ENCODE assay signal across 1 cellular context in genomic region chr12:32444895-32445294, GRCh38.
TF ChIP-seq lines count a peak whose summit lies in the region.

No MANE protein-coding gene starts in this region.

TF ChIP-seq in HEK293, 187 proteins besides CTCF, POLR2A, EP300 and RAD21 (continued from another document):
- 0 out of 2 replicates have a peak, but pooled peaks have one; percentile 17 for TF ChIP-seq ZNF18 (tag by site-specific recombination; IDR thresholded peaks at IDR 0.05)
- TF ChIP-seq ZXDB (tag by site-specific recombination; IDR thresholded peaks at IDR 0.05) = 0 out of 2 replicates have a peak, but pooled peaks have one; percentile 38
- peak; percentile 32; the same call in 1 of the 2 replicates for TF ChIP-seq BCL11A (tag by site-specific recombination; IDR thresholded peaks at IDR 0.05; ENCODE audit: low read depth)
- TF ChIP-seq ZNF37A (tag by site-specific recombination; IDR thresholded peaks at IDR 0.05) = 0 out of 2 replicates have a peak, but pooled peaks have one; percentile 35
- TF ChIP-seq KLF10 (tag by site-specific recombination; IDR thresholded peaks at IDR 0.05) = peak; percentile 54; the same call in 1 of the 2 replicates
- no peak for TF ChIP-seq ZNF211 (tag by site-specific recombination; IDR thresholded peaks at IDR 0.05; ENCODE audit: low read depth)
- no peak for TF ChIP-seq ZNF621 (tag by site-specific recombination; IDR thresholded peaks at IDR 0.05)
- TF ChIP-seq ZBTB7A (tag by site-specific recombination; IDR thresholded peaks at IDR 0.05; ENCODE audit: low read depth) = no peak
- TF ChIP-seq, protein P1, sequence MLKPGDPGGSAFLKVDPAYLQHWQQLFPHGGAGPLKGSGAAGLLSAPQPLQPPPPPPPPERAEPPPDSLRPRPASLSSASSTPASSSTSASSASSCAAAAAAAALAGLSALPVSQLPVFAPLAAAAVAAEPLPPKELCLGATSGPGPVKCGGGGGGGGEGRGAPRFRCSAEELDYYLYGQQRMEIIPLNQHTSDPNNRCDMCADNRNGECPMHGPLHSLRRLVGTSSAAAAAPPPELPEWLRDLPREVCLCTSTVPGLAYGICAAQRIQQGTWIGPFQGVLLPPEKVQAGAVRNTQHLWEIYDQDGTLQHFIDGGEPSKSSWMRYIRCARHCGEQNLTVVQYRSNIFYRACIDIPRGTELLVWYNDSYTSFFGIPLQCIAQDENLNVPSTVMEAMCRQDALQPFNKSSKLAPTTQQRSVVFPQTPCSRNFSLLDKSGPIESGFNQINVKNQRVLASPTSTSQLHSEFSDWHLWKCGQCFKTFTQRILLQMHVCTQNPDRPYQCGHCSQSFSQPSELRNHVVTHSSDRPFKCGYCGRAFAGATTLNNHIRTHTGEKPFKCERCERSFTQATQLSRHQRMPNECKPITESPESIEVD (tag by site-specific recombination; IDR thresholded peaks at IDR 0.05) = 0 out of 2 replicates have a peak, but pooled peaks have one; percentile 8
- TF ChIP-seq ZNF623 (tag by site-specific recombination; IDR thresholded peaks at IDR 0.05) = no peak
- no peak for TF ChIP-seq PRDM10 (tag by site-specific recombination; IDR thresholded peaks at IDR 0.05)
- TF ChIP-seq, protein P2, sequence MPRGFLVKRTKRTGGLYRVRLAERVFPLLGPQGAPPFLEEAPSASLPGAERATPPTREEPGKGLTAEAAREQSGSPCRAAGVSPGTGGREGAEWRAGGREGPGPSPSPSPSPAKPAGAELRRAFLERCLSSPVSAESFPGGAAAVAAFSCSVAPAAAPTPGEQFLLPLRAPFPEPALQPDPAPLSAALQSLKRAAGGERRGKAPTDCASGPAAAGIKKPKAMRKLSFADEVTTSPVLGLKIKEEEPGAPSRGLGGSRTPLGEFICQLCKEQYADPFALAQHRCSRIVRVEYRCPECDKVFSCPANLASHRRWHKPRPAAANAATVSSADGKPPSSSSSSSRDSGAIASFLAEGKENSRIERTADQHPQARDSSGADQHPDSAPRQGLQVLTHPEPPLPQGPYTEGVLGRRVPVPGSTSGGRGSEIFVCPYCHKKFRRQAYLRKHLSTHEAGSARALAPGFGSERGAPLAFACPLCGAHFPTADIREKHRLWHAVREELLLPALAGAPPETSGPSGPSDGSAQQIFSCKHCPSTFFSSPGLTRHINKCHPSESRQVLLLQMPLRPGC (tag by site-specific recombination; IDR thresholded peaks at IDR 0.05) = 0 out of 2 replicates have a peak, but pooled peaks have one; percentile 22
- no peak for TF ChIP-seq ZNF140 (tag by site-specific recombination; IDR thresholded peaks at IDR 0.05)
- no peak for TF ChIP-seq ZSCAN16 (tag by site-specific recombination; IDR thresholded peaks at IDR 0.05)
- no peak for TF ChIP-seq ZNF658 (tag by site-specific recombination; IDR thresholded peaks at IDR 0.05)
- no peak for TF ChIP-seq ZNF2 (tag by site-specific recombination; IDR thresholded peaks at IDR 0.05)
- no peak for TF ChIP-seq ZNF555 (tag by site-specific recombination; conservative IDR thresholded peaks at IDR 0.05)
- TF ChIP-seq ZFP69B (tag by site-specific recombination; IDR thresholded peaks at IDR 0.05) = no peak
- peak; percentile 70 for TF ChIP-seq ZNF660 (tag by site-specific recombination; IDR thresholded peaks at IDR 0.05)
- 0 out of 2 replicates have a peak, but pooled peaks have one; percentile 4 for TF ChIP-seq SP2 (tag by site-specific recombination; IDR thresholded peaks at IDR 0.05)
- TF ChIP-seq, protein P3, sequence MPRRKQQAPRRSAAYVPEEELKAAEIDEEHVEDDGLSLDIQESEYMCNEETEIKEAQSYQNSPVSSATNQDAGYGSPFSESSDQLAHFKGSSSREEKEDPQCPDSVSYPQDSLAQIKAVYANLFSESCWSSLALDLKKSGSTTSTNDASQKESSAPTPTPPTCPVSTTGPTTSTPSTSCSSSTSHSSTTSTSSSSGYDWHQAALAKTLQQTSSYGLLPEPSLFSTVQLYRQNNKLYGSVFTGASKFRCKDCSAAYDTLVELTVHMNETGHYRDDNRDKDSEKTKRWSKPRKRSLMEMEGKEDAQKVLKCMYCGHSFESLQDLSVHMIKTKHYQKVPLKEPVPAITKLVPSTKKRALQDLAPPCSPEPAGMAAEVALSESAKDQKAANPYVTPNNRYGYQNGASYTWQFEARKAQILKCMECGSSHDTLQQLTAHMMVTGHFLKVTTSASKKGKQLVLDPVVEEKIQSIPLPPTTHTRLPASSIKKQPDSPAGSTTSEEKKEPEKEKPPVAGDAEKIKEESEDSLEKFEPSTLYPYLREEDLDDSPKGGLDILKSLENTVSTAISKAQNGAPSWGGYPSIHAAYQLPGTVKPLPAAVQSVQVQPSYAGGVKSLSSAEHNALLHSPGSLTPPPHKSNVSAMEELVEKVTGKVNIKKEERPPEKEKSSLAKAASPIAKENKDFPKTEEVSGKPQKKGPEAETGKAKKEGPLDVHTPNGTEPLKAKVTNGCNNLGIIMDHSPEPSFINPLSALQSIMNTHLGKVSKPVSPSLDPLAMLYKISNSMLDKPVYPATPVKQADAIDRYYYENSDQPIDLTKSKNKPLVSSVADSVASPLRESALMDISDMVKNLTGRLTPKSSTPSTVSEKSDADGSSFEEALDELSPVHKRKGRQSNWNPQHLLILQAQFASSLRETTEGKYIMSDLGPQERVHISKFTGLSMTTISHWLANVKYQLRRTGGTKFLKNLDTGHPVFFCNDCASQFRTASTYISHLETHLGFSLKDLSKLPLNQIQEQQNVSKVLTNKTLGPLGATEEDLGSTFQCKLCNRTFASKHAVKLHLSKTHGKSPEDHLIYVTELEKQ (tag by site-specific recombination; IDR thresholded peaks at IDR 0.05; ENCODE audit: borderline replicate concordance) = no peak
- peak; percentile 49; the same call in 1 of the 2 replicates for TF ChIP-seq SP7 (tag by site-specific recombination; IDR thresholded peaks at IDR 0.05)
- peak; percentile 12; the same call in 1 of the 2 replicates for TF ChIP-seq ZNF10 (tag by site-specific recombination; IDR thresholded peaks at IDR 0.05)
- TF ChIP-seq, protein P4, sequence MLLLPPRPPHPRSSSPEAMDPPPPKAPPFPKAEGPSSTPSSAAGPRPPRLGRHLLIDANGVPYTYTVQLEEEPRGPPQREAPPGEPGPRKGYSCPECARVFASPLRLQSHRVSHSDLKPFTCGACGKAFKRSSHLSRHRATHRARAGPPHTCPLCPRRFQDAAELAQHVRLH (tag by site-specific recombination; IDR thresholded peaks at IDR 0.05) = no peak
- TF ChIP-seq HIC1 (tag by site-specific recombination; IDR thresholded peaks at IDR 0.05) = no peak
- no peak for TF ChIP-seq ZNF48 (tag by site-specific recombination; IDR thresholded peaks at IDR 0.05)
- no peak for TF ChIP-seq ZBTB20 (tag by site-specific recombination; IDR thresholded peaks at IDR 0.05)
- no peak for TF ChIP-seq ZNF23 (tag by site-specific recombination; IDR thresholded peaks at IDR 0.05; ENCODE audit: borderline replicate concordance)
- no peak for TF ChIP-seq ZNF341 (tag by site-specific recombination; IDR thresholded peaks at IDR 0.05; ENCODE audit: low read depth)
- no peak for TF ChIP-seq ZNF114 (tag by site-specific recombination; IDR thresholded peaks at IDR 0.05)
- no peak for TF ChIP-seq KLF16 (tag by site-specific recombination; IDR thresholded peaks at IDR 0.05)
- no peak for TF ChIP-seq ZNF510 (tag by site-specific recombination; IDR thresholded peaks at IDR 0.05; ENCODE audit: insufficient replicate concordance)
- TF ChIP-seq FEZF1 (tag by site-specific recombination; IDR thresholded peaks at IDR 0.05) = 0 out of 2 replicates have a peak, but pooled peaks have one; percentile 15
- TF ChIP-seq ZNF701 (tag by site-specific recombination; IDR thresholded peaks at IDR 0.05) = no peak
- no peak for TF ChIP-seq ZNF837 (tag by site-specific recombination; IDR thresholded peaks at IDR 0.05)
- peak; percentile 61; the same call in 1 of the 2 replicates for TF ChIP-seq ZNF366 (tag by site-specific recombination; conservative IDR thresholded peaks at IDR 0.05)
- no peak for TF ChIP-seq ZNF514 (tag by site-specific recombination; IDR thresholded peaks at IDR 0.05)
- TF ChIP-seq, protein P5, sequence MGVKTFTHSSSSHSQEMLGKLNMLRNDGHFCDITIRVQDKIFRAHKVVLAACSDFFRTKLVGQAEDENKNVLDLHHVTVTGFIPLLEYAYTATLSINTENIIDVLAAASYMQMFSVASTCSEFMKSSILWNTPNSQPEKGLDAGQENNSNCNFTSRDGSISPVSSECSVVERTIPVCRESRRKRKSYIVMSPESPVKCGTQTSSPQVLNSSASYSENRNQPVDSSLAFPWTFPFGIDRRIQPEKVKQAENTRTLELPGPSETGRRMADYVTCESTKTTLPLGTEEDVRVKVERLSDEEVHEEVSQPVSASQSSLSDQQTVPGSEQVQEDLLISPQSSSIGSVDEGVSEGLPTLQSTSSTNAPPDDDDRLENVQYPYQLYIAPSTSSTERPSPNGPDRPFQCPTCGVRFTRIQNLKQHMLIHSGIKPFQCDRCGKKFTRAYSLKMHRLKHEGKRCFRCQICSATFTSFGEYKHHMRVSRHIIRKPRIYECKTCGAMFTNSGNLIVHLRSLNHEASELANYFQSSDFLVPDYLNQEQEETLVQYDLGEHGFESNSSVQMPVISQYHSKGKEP (tag by site-specific recombination; IDR thresholded peaks at IDR 0.05) = peak; percentile 21; the same call in 1 of the 2 replicates
- TF ChIP-seq ZEB2 (tag by site-specific recombination; IDR thresholded peaks at IDR 0.05) = no peak
